23 cellular contexts compared by ENCODE assay signal in the genomic region with DNA sequence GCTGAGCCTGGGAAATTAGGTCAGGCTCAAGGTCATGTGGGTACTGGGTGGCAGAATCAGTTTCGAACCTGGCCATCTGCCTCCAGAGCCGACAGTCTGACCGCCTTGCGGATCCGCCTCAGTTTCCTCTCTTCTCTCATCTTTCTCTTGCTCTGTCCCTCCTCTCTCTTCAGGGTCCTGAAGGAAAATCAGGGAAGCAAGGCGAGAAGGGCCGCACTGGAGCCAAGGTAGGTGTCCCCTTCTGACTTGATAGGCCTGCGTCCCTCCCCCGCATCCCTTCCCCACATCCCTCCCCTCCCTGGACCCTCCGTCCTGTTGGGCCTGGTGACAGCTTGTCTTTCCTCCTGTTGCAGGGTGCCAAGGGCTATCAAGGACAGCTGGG. TPM values are rescaled to one million over a fixed set of nuclear protein-coding genes. Genes with fewer than 3 reads are reported as not detected.
DNase-seq lines count a peak whose midpoint lies in the region; ATAC-seq and TF ChIP-seq lines count a peak whose summit lies in the region.
"Had no signal": no experiment of that assay in that cellular context is flagged by ENCODE, and none has a peak within 500 bp of the region (broad histone marks: within the 10 kb centered on the region; RNA-seq: fewer than 3 reads in every experiment).

No MANE protein-coding gene starts in this region.

- H3K4me2 ChIP-seq in mesenchymal stem cell (ENCODE audit: low read length, poor library complexity, severe bottlenecking) = no peak overlapping the region

- TF ChIP-seq CTCF in heart left ventricle (IDR thresholded peaks at IDR 0.05) = no peak
- TF ChIP-seq CTCF in brain (conservative IDR thresholded peaks at IDR 0.05) = no peak
- no peak for TF ChIP-seq CTCF in uterus (IDR thresholded peaks at IDR 0.05)

- no peaks in the 10 kb centered on the region for H3K27me3 ChIP-seq in heart left ventricle
- no peaks in the 10 kb centered on the region for H3K27me3 ChIP-seq in mesenchymal stem cell (ENCODE audit: control insufficient read depth in 1 of 2, insufficient read depth in 1 of 2, low read length in 2 of 2)
- no peaks in the 10 kb centered on the region for H3K27me3 ChIP-seq in uterus
- H3K27me3 ChIP-seq: breast epithelium had no signal

- peaks cover 0 to 2% (median 0%) of the 10 kb centered on the region in 9 donors for H3K36me3 ChIP-seq in heart left ventricle
- H3K36me3 ChIP-seq in mesenchymal stem cell (ENCODE audit: control insufficient read depth in 1 of 2, insufficient read depth in 2 of 2, low read depth in 1 of 2, low read length in 2 of 2) = peaks cover 0 to 39% of the 10 kb centered on the region in 2 experiments
- H3K36me3 ChIP-seq in uterus = no peaks in the 10 kb centered on the region
- H3K36me3 ChIP-seq: breast epithelium had no signal

- H4K91ac ChIP-seq in mesenchymal stem cell (ENCODE audit: low read length) = peak overlapping the region; percentile 52

- no peaks in the 10 kb centered on the region for H3K27me3 Mint-ChIP-seq in brain
- H3K27me3 Mint-ChIP-seq: activated CD4-positive, alpha-beta T cell treated with anti-CD3 and anti-CD28 coated beads, Interleukin-2, amount 10 ng/mL, durations not matched to agents 24 days and 14 days; activated naive CD8-positive, alpha-beta T cell treated with anti-CD3 and anti-CD28 coated beads, Interleukin-2, amount 50 U/mL, for 24 hours had no signal

- H2BK12ac ChIP-seq in mesenchymal stem cell (ENCODE audit: low read length in 2 of 2) = no peak overlapping the region

- no peaks in the 10 kb centered on the region for H3K9me3 Mint-ChIP-seq in brain
- H3K9me3 Mint-ChIP-seq: activated CD4-positive, alpha-beta T cell treated with anti-CD3 and anti-CD28 coated beads, Interleukin-2, amount 10 ng/mL, durations not matched to agents 24 days and 14 days; mesothelial cell of epicardium had no signal

- H3K9ac ChIP-seq in mesenchymal stem cell (ENCODE audit: low read length) = no peak overlapping the region

- peaks cover 5% of the 10 kb centered on the region for H3K36me3 Mint-ChIP-seq in brain
- H3K36me3 Mint-ChIP-seq: activated CD8-positive, alpha-beta memory T cell treated with anti-CD3 and anti-CD28 coated beads, Interleukin-2, amount 10 ng/mL, durations not matched to agents 7 days and 5 days had no signal

- peaks cover 41% of the 10 kb centered on the region for H3K4me1 Mint-ChIP-seq in brain
- H3K4me1 Mint-ChIP-seq: activated CD4-positive, alpha-beta T cell treated with anti-CD3 and anti-CD28 coated beads, Interleukin-2, amount 10 ng/mL, durations not matched to agents 24 days and 14 days had no signal

- H3K4me3 Mint-ChIP-seq in brain = no peak overlapping the region
- H3K4me3 Mint-ChIP-seq: activated CD4-positive, alpha-beta T cell treated with anti-CD3 and anti-CD28 coated beads, Interleukin-2, amount 10 ng/mL, durations not matched to agents 24 days and 14 days; activated CD8-positive, alpha-beta memory T cell treated with anti-CD3 and anti-CD28 coated beads, Interleukin-2, amount 10 ng/mL, durations not matched to agents 7 days and 5 days; activated naive CD8-positive, alpha-beta T cell treated with anti-CD3 and anti-CD28 coated beads, Interleukin-2, amount 50 U/mL, for 24 hours; mesothelial cell of epicardium had no signal

- H2AK5ac ChIP-seq in mesenchymal stem cell (ENCODE audit: low read length, severe bottlenecking) = peak overlapping the region; percentile 3

- in situ Hi-C loops in G401 (cut with HindIII; ENCODE audit: low sequenced_read_pairs) = no loop called here

- peak overlapping the region in 3 of 5 experiments; percentile 69 to 93 (median 81) for H3K27ac Mint-ChIP-seq in brain
- H3K27ac Mint-ChIP-seq: activated CD4-positive, alpha-beta T cell treated with anti-CD3 and anti-CD28 coated beads, Interleukin-2, amount 10 ng/mL, durations not matched to agents 24 days and 14 days; activated CD8-positive, alpha-beta memory T cell treated with anti-CD3 and anti-CD28 coated beads, Interleukin-2, amount 10 ng/mL, durations not matched to agents 7 days and 5 days; activated naive CD8-positive, alpha-beta T cell treated with anti-CD3 and anti-CD28 coated beads, Interleukin-2, amount 50 U/mL, for 24 hours had no signal

- no peak overlapping the region for H4K8ac ChIP-seq in mesenchymal stem cell (ENCODE audit: low read length)

- no peak overlapping the region for H3K18ac ChIP-seq in mesenchymal stem cell (ENCODE audit: low read depth in 1 of 2, low read length in 2 of 2)

- DNase-seq in heart left ventricle (peak in 3 of 5 donors; percentile 6 to 14 (median 13)), left ventricle myocardium superior (no peak), mesenchymal stem cell (no peak), uterus (peak; percentile 8 to 17), G401 (ENCODE audit: low spot score) (no peak)
- DNase-seq in stimulated activated naive CD8-positive, alpha-beta T cell treated with anti-CD3 and anti-CD28 coated beads, Interleukin-15, Interleukin-2, amounts not matched to agents 100 U/mL and 50 U/mL, for 24 hours = no peak
- no peak for DNase-seq in stimulated activated CD4-positive, alpha-beta T cell treated with anti-CD3 and anti-CD28 coated beads, Interleukin-4, amount 100 ng/mL, for 1 hour
- DNase-seq: activated CD4-positive, alpha-beta T cell treated with anti-CD3 and anti-CD28 coated beads, Interleukin-2, amount 10 ng/mL, durations not matched to agents 24 days and 14 days; activated CD8-positive, alpha-beta memory T cell treated with anti-CD3 and anti-CD28 coated beads, Interleukin-2, amount 10 ng/mL, durations not matched to agents 7 days and 5 days; activated naive CD8-positive, alpha-beta T cell treated with anti-CD3 and anti-CD28 coated beads, Interleukin-2, amount 50 U/mL, for 24 hours; C1 segment of cervical spinal cord; dermis blood vessel endothelial cell; NCI-H774; SIG-M5 had no signal

- no peak overlapping the region for H2BK15ac ChIP-seq in mesenchymal stem cell (ENCODE audit: low read depth, poor library complexity, severe bottlenecking)

- H2AFZ ChIP-seq in mesenchymal stem cell (ENCODE audit: low read depth, low read length) = no peak overlapping the region

- WGBS in heart left ventricle, 4 donors = 90 to 93% (median 93%) methylated on average over 10 of the region's 10 CpGs
- 98% methylated on average over 9 of the region's 10 CpGs for WGBS in mesenchymal stem cell

- H2BK120ac ChIP-seq in mesenchymal stem cell (ENCODE audit: low read depth, low read length) = no peak overlapping the region

- H3K4me1 ChIP-seq in heart left ventricle (peaks cover 0 to 9% (median 0%) of the 10 kb centered on the region in 12 donors), mesenchymal stem cell (ENCODE audit: control insufficient read depth, insufficient read depth, low read depth, low read length) (peaks cover 73% of the 10 kb centered on the region), uterus (no peaks in the 10 kb centered on the region)
- H3K4me1 ChIP-seq: breast epithelium had no signal

- intact Hi-C loops in heart left ventricle (cut with DNase I) = no loop called here
- intact Hi-C loops in left ventricle myocardium superior (cut with micrococcal nuclease) = no loop called here
- intact Hi-C loops in uterus (cut with DNase I; ENCODE audit: low total_unique reads) = no loop called here

- no peak overlapping the region for H3K14ac ChIP-seq in mesenchymal stem cell (ENCODE audit: low read length in 2 of 2)

- H3K23ac ChIP-seq in mesenchymal stem cell (ENCODE audit: low read length in 2 of 2) = no peak overlapping the region

- no peak overlapping the region for H2BK5ac ChIP-seq in mesenchymal stem cell (ENCODE audit: low read depth, low read length, poor library complexity, severe bottlenecking)

- H3K9me3 ChIP-seq in heart left ventricle (no peaks in the 10 kb centered on the region), mesenchymal stem cell (ENCODE audit: control insufficient read depth, low read length) (no peaks in the 10 kb centered on the region), uterus (no peaks in the 10 kb centered on the region)
- H3K9me3 ChIP-seq: breast epithelium, psoas muscle had no signal

- TF ChIP-seq POLR2A in heart left ventricle (IDR thresholded peaks at IDR 0.05) = no peak
- TF ChIP-seq POLR2A in uterus (IDR thresholded peaks at IDR 0.05) = no peak

- H3K79me1 ChIP-seq in mesenchymal stem cell (replicated peaks; ENCODE audit: low read length, poor library complexity, severe bottlenecking) = peaks cover 7% of the 10 kb centered on the region

- no peak for ATAC-seq in heart left ventricle
- no peak for ATAC-seq in left ventricle myocardium superior
- ATAC-seq in stimulated activated naive CD8-positive, alpha-beta T cell treated with anti-CD3 and anti-CD28 coated beads, Interleukin-15, Interleukin-2, amounts not matched to agents 100 U/mL and 50 U/mL, for 24 hours = no peak
- ATAC-seq: psoas muscle had no signal

- H3K4ac ChIP-seq in mesenchymal stem cell (ENCODE audit: low read depth in 1 of 2, low read length in 2 of 2) = no peak overlapping the region

- no peak overlapping the region for H3K4me3 ChIP-seq in heart left ventricle
- no peak overlapping the region for H3K4me3 ChIP-seq in mesenchymal stem cell (ENCODE audit: insufficient read depth in 1 of 2, low read depth in 1 of 2, low read length in 2 of 2)
- H3K4me3 ChIP-seq in uterus = no peak overlapping the region
- H3K4me3 ChIP-seq: breast epithelium, psoas muscle had no signal

- H3K27ac ChIP-seq in heart left ventricle (no peak overlapping the region), mesenchymal stem cell (ENCODE audit: low read length, poor library complexity, severe bottlenecking) (peak overlapping the region; percentile 24), uterus (no peak overlapping the region)
- H3K27ac ChIP-seq: breast epithelium, psoas muscle had no signal

RNA-seq across cellular contexts. Expression of a gene that starts 40.8 kb away (rescaled TPM):
- total RNA-seq in heart left ventricle (under 1 TPM in 2 of 9 donors, not detected in 7; 0.51 to 0.80 TPM), left ventricle myocardium superior (not detected), uterus (1 to 10 TPM in 2 of 4 donors, not detected in 2; 1.9 to 2.4 TPM)
- polyA plus RNA-seq in heart left ventricle (under 1 TPM in 1 of 2 donors, not detected in 1; 1.00 TPM), brain (ENCODE audit: insufficient read depth, low read depth, low replicate concordance) (3.2 TPM)
- not detected for polyA plus RNA-seq in mesenchymal stem cell (2013, experiment 1 of 2)
- not detected for polyA plus RNA-seq in mesenchymal stem cell (2013, experiment 2 of 2)
- total RNA-seq in G401 (2014; rRNA removed; shearing (Covaris generic)) = not detected in 2 replicates
- total RNA-seq: A673; activated CD4-positive, alpha-beta T cell treated with anti-CD3 and anti-CD28 coated beads, Interleukin-2, amount 10 ng/mL, durations not matched to agents 24 days and 14 days; activated CD8-positive, alpha-beta memory T cell treated with anti-CD3 and anti-CD28 coated beads, Interleukin-2, amount 10 ng/mL, durations not matched to agents 7 days and 5 days; dermis blood vessel endothelial cell; endothelial cell of umbilical vein; fibroblast of villous mesenchyme; mesothelial cell of epicardium; OCI-LY7 had no signal
- polyA plus RNA-seq: endothelial cell of umbilical vein, neural cell had no signal

RNA-seq across cellular contexts. Expression of a gene that starts 47.6 kb away (rescaled TPM):
- total RNA-seq in heart left ventricle (not detected), left ventricle myocardium superior (not detected), uterus (1 to 10 TPM in 1 of 4 donors, not detected in 3; 1.2 TPM)
- polyA plus RNA-seq in heart left ventricle (under 1 TPM in 1 of 2 donors, not detected in 1; 0.14 TPM), brain (ENCODE audit: insufficient read depth, low read depth, low replicate concordance) (0.49 TPM)
- polyA plus RNA-seq in mesenchymal stem cell (2013, experiment 1 of 2) = not detected
- polyA plus RNA-seq in mesenchymal stem cell (2013, experiment 2 of 2) = not detected
- not detected in 2 replicates for total RNA-seq in G401 (2014; rRNA removed; shearing (Covaris generic))
- total RNA-seq: A673; activated CD4-positive, alpha-beta T cell treated with anti-CD3 and anti-CD28 coated beads, Interleukin-2, amount 10 ng/mL, durations not matched to agents 24 days and 14 days; activated CD8-positive, alpha-beta memory T cell treated with anti-CD3 and anti-CD28 coated beads, Interleukin-2, amount 10 ng/mL, durations not matched to agents 7 days and 5 days; dermis blood vessel endothelial cell; endothelial cell of umbilical vein; fibroblast of villous mesenchyme; mesothelial cell of epicardium; OCI-LY7; psoas muscle had no signal
- polyA plus RNA-seq: endothelial cell of umbilical vein, neural cell had no signal

Comparison
In these comparisons a context has a peak if more than half of its experiments do, and no peak if none do; other contexts are left out.
1. DNase-seq: peak in heart left ventricle (3 of 5) and uterus (2 of 2); none in left ventricle myocardium superior (single experiment), mesenchymal stem cell (single experiment), stimulated activated naive CD8-positive, alpha-beta T cell treated with anti-CD3 and anti-CD28 coated beads, Interleukin-15, Interleukin-2, amounts not matched to agents 100 U/mL and 50 U/mL, for 24 hours (single experiment), stimulated activated CD4-positive, alpha-beta T cell treated with anti-CD3 and anti-CD28 coated beads, Interleukin-4, amount 100 ng/mL, for 1 hour (single experiment) and G401 (single experiment).